In the genomic region with DNA sequence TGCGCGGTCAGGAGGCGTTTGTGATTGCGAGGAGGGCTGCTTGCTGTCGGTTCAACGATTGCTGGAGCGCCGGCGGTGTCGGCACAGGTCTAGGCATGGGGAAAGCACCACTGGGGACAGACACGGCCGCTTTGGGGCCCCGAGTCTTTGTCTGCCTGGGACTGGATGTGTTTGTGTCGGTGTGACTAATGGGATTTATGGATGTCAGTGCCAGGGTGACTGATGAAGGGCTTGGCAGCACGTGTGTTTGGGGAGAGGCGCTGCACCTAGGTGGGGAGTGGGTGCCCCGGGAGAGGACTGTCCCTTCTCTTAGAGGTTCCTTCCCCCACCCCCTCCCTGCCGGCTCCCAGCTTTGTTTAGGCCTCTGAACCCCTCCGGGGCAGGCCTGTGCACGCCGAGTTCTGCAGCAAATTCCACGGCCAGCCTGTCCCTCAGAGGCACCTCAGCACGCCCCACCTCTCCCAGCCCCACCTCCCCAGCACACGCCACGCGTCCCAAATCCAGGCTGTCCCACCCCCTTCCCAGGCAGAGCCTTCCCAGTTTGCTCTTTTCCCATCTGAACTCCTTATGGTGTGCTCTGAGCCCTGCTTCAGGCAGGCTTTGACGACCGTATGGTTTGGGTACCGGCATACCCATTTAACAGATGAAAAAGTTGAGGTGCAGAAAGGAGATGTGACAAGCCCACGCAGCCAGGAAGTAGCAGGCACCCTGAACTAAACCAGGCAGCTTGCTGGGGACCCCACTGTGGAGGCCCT, we compare ENCODE assay signal across 8 cellular contexts. TPM values are rescaled to one million over a fixed set of nuclear protein-coding genes. Genes with fewer than 3 reads are reported as not detected.
A peak's percentile ranks its signal among the peaks of the same experiment; 100 is the strongest.
DNase-seq lines count a peak whose midpoint lies in the region; ATAC-seq and TF ChIP-seq lines count a peak whose summit lies in the region.

No MANE protein-coding gene starts in this region.

- DNase-seq in activated naive CD4-positive, alpha-beta T cell treated with anti-CD3 and anti-CD28 coated beads, Interleukin-2, amount 10 ng/mL, durations not matched to agents 7 days and 5 days: no peak
- no peak for DNase-seq in activated naive CD4-positive, alpha-beta T cell treated with anti-CD3 and anti-CD28 coated beads, Interleukin-2, amount 50 U/mL, for 72 hours (ENCODE audit: low spot score in 2 of 2)
- DNase-seq in WERI-Rb-1: no peak
- peak; percentile 67 for DNase-seq in Right ventricle myocardium superior
- DNase-seq in trophoblast cell: peak in 1 of 2 donors; percentile 27
- DNase-seq in KBM-7: no peak

- H3K27me3 ChIP-seq in WERI-Rb-1 (ENCODE audit: insufficient read depth, low read depth, severe bottlenecking) (peaks cover 1% of the 10 kb centered on the region), trophoblast cell (ENCODE audit: insufficient read depth, low read length) (no peaks in the 10 kb centered on the region)

- peak overlapping the region; percentile 98 for H4K91ac ChIP-seq in trophoblast cell (ENCODE audit: low read depth, low read length)

- peak overlapping the region; percentile 88 for H4K8ac ChIP-seq in trophoblast cell (ENCODE audit: low read depth, low read length)

- H2BK5ac ChIP-seq in trophoblast cell (ENCODE audit: low read depth, low read length, poor library complexity): peak overlapping the region; percentile 85

- peaks cover 41% of the 10 kb centered on the region for H3K79me2 ChIP-seq in trophoblast cell (ENCODE audit: control insufficient read depth, insufficient read depth, low read length, poor library complexity)

- peak overlapping the region; percentile 44 for H3K4ac ChIP-seq in trophoblast cell (ENCODE audit: low read depth, low read length)

- H3K4me3 ChIP-seq in WERI-Rb-1 (ENCODE audit: low read depth, low read length) (no peak overlapping the region), trophoblast cell (ENCODE audit: low read depth, low read length) (peak overlapping the region; percentile 62)

- peaks cover 29% of the 10 kb centered on the region for H3K4me1 Mint-ChIP-seq in activated naive CD4-positive, alpha-beta T cell treated with anti-CD3 and anti-CD28 coated beads, Interleukin-2, amount 10 ng/mL, durations not matched to agents 7 days and 5 days

- H2BK120ac ChIP-seq in trophoblast cell (ENCODE audit: insufficient read depth, low read length, poor library complexity): peak overlapping the region; percentile 91

- H2BK12ac ChIP-seq in trophoblast cell (ENCODE audit: low read length): peak overlapping the region; percentile 9

- peak overlapping the region; percentile 78 for H2AK5ac ChIP-seq in trophoblast cell (ENCODE audit: low read length)

- ATAC-seq in activated naive CD4-positive, alpha-beta T cell treated with anti-CD3 and anti-CD28 coated beads, Interleukin-2, amount 50 U/mL, for 72 hours: no peak
- no peak for ATAC-seq in Right ventricle myocardium superior (ENCODE audit: poor library complexity)
- no peak for ATAC-seq in HG03565 (IDR thresholded peaks at IDR 0.05; ENCODE audit: unreplicated experiment)
- no peak for ATAC-seq in GM21360 (IDR thresholded peaks at IDR 0.05; ENCODE audit: unreplicated experiment)

- in situ Hi-C loops in KBM-7 (cut with MboI; ENCODE audit: low pct_unique_long_range_greater_than_20kb, low sequenced_read_pairs): no loop called here

- H3K14ac ChIP-seq in trophoblast cell (ENCODE audit: low read length): peak overlapping the region; percentile 99

- H3K36me3 ChIP-seq in WERI-Rb-1 (peaks cover 3% of the 10 kb centered on the region; the same call in 1 of the 2 replicates), trophoblast cell (ENCODE audit: control insufficient read depth in 1 of 2, insufficient read depth in 2 of 2, low read length in 2 of 2) (peaks cover 4% of the 10 kb centered on the region in 2 experiments)

- intact Hi-C loops in Right ventricle myocardium superior (cut with DNase I): no loop called here

- H3K27ac ChIP-seq in WERI-Rb-1 (peak overlapping the region; percentile 21), trophoblast cell (ENCODE audit: low read depth, low read length) (peak overlapping the region; percentile 99)

- peaks cover 5% of the 10 kb centered on the region for H3K9me3 Mint-ChIP-seq in activated naive CD4-positive, alpha-beta T cell treated with anti-CD3 and anti-CD28 coated beads, Interleukin-2, amount 10 ng/mL, durations not matched to agents 7 days and 5 days
- H3K9me3 Mint-ChIP-seq in activated naive CD4-positive, alpha-beta T cell treated with anti-CD3 and anti-CD28 coated beads, Interleukin-2, amount 50 U/mL, for 72 hours: no peaks in the 10 kb centered on the region

- CTCF ChIA-PET in activated naive CD4-positive, alpha-beta T cell treated with anti-CD3 and anti-CD28 coated beads, Interleukin-2, amount 10 ng/mL, durations not matched to agents 7 days and 5 days (lab: Charles Lee): no interaction called here

- H3K23ac ChIP-seq in trophoblast cell (ENCODE audit: low read length): no peak overlapping the region

- H4K12ac ChIP-seq in trophoblast cell (ENCODE audit: low read depth, low read length): peak overlapping the region; percentile 87

- no peak for TF ChIP-seq CTCF in WERI-Rb-1 (IDR thresholded peaks at IDR 0.05; ENCODE audit: low read depth, low read length)

- H2AFZ ChIP-seq in trophoblast cell (ENCODE audit: insufficient read depth, low read length, poor library complexity): peak overlapping the region; percentile 67

- WGBS in trophoblast cell (ENCODE audit: extremely low coverage, insufficient coverage, insufficient read length): no CpG with 5 or more reads among the region's 30 CpGs

- no peaks in the 10 kb centered on the region for H3K36me3 Mint-ChIP-seq in activated naive CD4-positive, alpha-beta T cell treated with anti-CD3 and anti-CD28 coated beads, Interleukin-2, amount 10 ng/mL, durations not matched to agents 7 days and 5 days
- peaks cover 0 to 5% of the 10 kb centered on the region in 2 donors for H3K36me3 Mint-ChIP-seq in activated naive CD4-positive, alpha-beta T cell treated with anti-CD3 and anti-CD28 coated beads, Interleukin-2, amount 50 U/mL, for 72 hours

- H3K4me2 ChIP-seq in trophoblast cell (ENCODE audit: low read length): peak overlapping the region; percentile 68

- peaks cover 4% of the 10 kb centered on the region for H3K9me3 ChIP-seq in WERI-Rb-1 (ENCODE audit: severe bottlenecking)
- peaks cover 4% of the 10 kb centered on the region for H3K9me3 ChIP-seq in trophoblast cell (ENCODE audit: insufficient read depth, low read depth, low read length)

- peak overlapping the region; percentile 81 for H3K9ac ChIP-seq in trophoblast cell (ENCODE audit: low read length)

- peak overlapping the region; percentile 44 for H3K4me3 Mint-ChIP-seq in activated naive CD4-positive, alpha-beta T cell treated with anti-CD3 and anti-CD28 coated beads, Interleukin-2, amount 10 ng/mL, durations not matched to agents 7 days and 5 days

- no peak overlapping the region for H3K27ac Mint-ChIP-seq in activated naive CD4-positive, alpha-beta T cell treated with anti-CD3 and anti-CD28 coated beads, Interleukin-2, amount 10 ng/mL, durations not matched to agents 7 days and 5 days
- no peak overlapping the region for H3K27ac Mint-ChIP-seq in activated naive CD4-positive, alpha-beta T cell treated with anti-CD3 and anti-CD28 coated beads, Interleukin-2, amount 50 U/mL, for 72 hours

- H3K27me3 Mint-ChIP-seq in activated naive CD4-positive, alpha-beta T cell treated with anti-CD3 and anti-CD28 coated beads, Interleukin-2, amount 10 ng/mL, durations not matched to agents 7 days and 5 days: peaks cover 86% of the 10 kb centered on the region

- peaks cover 47% of the 10 kb centered on the region for H3K79me1 ChIP-seq in trophoblast cell (ENCODE audit: low read length)

- H3K18ac ChIP-seq in trophoblast cell (ENCODE audit: low read length): peak overlapping the region; percentile 97

- H3K4me1 ChIP-seq in trophoblast cell (ENCODE audit: control insufficient read depth in 1 of 2, insufficient read depth in 2 of 2, low read length in 2 of 2): peaks cover 17 to 24% of the 10 kb centered on the region in 2 experiments

RNA-seq across cellular contexts. Expression of gene TNRC18, which starts 6.4 kb away (rescaled TPM):
- 10 to 100 TPM; 46.9 to 47.7 TPM for total RNA-seq in activated naive CD4-positive, alpha-beta T cell treated with anti-CD3 and anti-CD28 coated beads, Interleukin-2, amount 50 U/mL, for 72 hours
- total RNA-seq in Right ventricle myocardium superior: 29.5 TPM
- polyA plus RNA-seq in trophoblast cell (2013): 39.0 and 39.9 TPM in 2 replicates
